ENCODE assay signal across 26 cellular contexts in genomic region chr2:151803811-151804210, GRCh38.
"Had no signal": no experiment of that assay in that cellular context is flagged by ENCODE, and none has a peak within 500 bp of the region (broad histone marks: within the 10 kb centered on the region; RNA-seq: fewer than 3 reads in every experiment).

No MANE protein-coding gene starts in this region.

- H3K4me1 ChIP-seq: thyroid gland, vagina had no signal

- H3K27ac Mint-ChIP-seq: memory B cell; natural killer cell; stimulated activated effector memory CD8-positive, alpha-beta T cell treated with anti-CD3 and anti-CD28 coated beads, Interleukin-12 subunit alpha, Interleukin-12 subunit beta, amount 100 ng/mL, for 72 hours had no signal

- H3K4me3 ChIP-seq: dorsolateral prefrontal cortex, gastroesophageal sphincter, heart right ventricle, lung, ovary, right lobe of liver, smooth muscle cell, stomach, thyroid gland, vagina had no signal

- H3K27me3 Mint-ChIP-seq: memory B cell had no signal

- H3K9me3 ChIP-seq: gastroesophageal sphincter, heart right ventricle, ovary, right lobe of liver, stomach, thyroid gland, vagina had no signal

- FAIRE-seq: keratinocyte had no signal

- H3K27me3 ChIP-seq: dorsolateral prefrontal cortex, gastroesophageal sphincter, heart right ventricle, ovary, right lobe of liver, stomach, thyroid gland, vagina had no signal

- H3K4me1 Mint-ChIP-seq: natural killer cell; stimulated activated effector memory CD8-positive, alpha-beta T cell treated with anti-CD3 and anti-CD28 coated beads, Interleukin-12 subunit alpha, Interleukin-12 subunit beta, amount 100 ng/mL, for 72 hours had no signal

- DNase-seq: dorsolateral prefrontal cortex; effector CD4-positive, alpha-beta T cell; foreskin fibroblast; heart right ventricle; hippocampal formation; natural killer cell; occipital lobe; ovary; right lobe of liver; stimulated activated CD4-positive, alpha-beta T cell treated with anti-CD3 and anti-CD28 coated beads, Interleukin-12 subunit alpha, Interleukin-12 subunit beta, amount 100 ng/mL, for 4 hours; stimulated activated CD4-positive, alpha-beta T cell treated with anti-CD3 and anti-CD28 coated beads, Interleukin-2, amount 100 ng/mL, for 24 hours; stimulated activated CD4-positive, alpha-beta T cell treated with anti-CD3 and anti-CD28 coated beads, Interleukin-4, amount 100 ng/mL, for 24 hours; stimulated activated naive CD4-positive, alpha-beta T cell treated with Interleukin-2 at 50 U/mL for 16 hours; stomach; thyroid gland; trophoblast cell had no signal

- H3K4me3 Mint-ChIP-seq: memory B cell; natural killer cell; stimulated activated effector memory CD8-positive, alpha-beta T cell treated with anti-CD3 and anti-CD28 coated beads, Interleukin-12 subunit alpha, Interleukin-12 subunit beta, amount 100 ng/mL, for 72 hours had no signal

- ATAC-seq: esophagus mucosa; gastroesophageal sphincter; heart right ventricle; left lobe of liver; natural killer cell; right lobe of liver; stimulated activated effector memory CD8-positive, alpha-beta T cell treated with anti-CD3 and anti-CD28 coated beads, Interleukin-12 subunit alpha, Interleukin-12 subunit beta, amount 100 ng/mL, for 72 hours had no signal

- H3K27ac ChIP-seq: dorsolateral prefrontal cortex, epithelial cell of prostate, gastroesophageal sphincter, heart right ventricle, ovary, right lobe of liver, stomach, thyroid gland, vagina had no signal

- H3K9me3 Mint-ChIP-seq: memory B cell; natural killer cell; stimulated activated effector memory CD8-positive, alpha-beta T cell treated with anti-CD3 and anti-CD28 coated beads, Interleukin-12 subunit alpha, Interleukin-12 subunit beta, amount 100 ng/mL, for 72 hours had no signal

- H3K4me2 ChIP-seq: smooth muscle cell had no signal

- H3K36me3 ChIP-seq: ovary had no signal
